7 cellular contexts compared by ENCODE assay signal in genomic region chr7:140726304-140726703, GRCh38. TPM values are rescaled to one million over a fixed set of nuclear protein-coding genes. Genes with fewer than 3 reads are reported as not detected.
DNase-seq lines count a peak whose midpoint lies in the region; TF ChIP-seq lines count a peak whose summit lies in the region.

No MANE protein-coding gene starts in this region.

- H2BK5ac ChIP-seq in mesenchymal stem cell (ENCODE audit: low read depth, low read length, poor library complexity, severe bottlenecking) = no peak overlapping the region

- H3K4me2 ChIP-seq in mesenchymal stem cell (ENCODE audit: low read length, poor library complexity, severe bottlenecking) = no peak overlapping the region

- no peak overlapping the region for H3K18ac ChIP-seq in mesenchymal stem cell (ENCODE audit: low read depth in 1 of 2, low read length in 2 of 2)

- no peak overlapping the region for H3K4ac ChIP-seq in mesenchymal stem cell (ENCODE audit: low read depth in 1 of 2, low read length in 2 of 2)

- peaks cover 6% of the 10 kb centered on the region for H3K79me1 ChIP-seq in mesenchymal stem cell (replicated peaks; ENCODE audit: low read length, poor library complexity, severe bottlenecking)

- no peak overlapping the region for H3K4me3 ChIP-seq in Jurkat, Clone E6-1 (ENCODE audit: low read length)
- H3K4me3 ChIP-seq in adrenal gland = no peak overlapping the region
- no peak overlapping the region for H3K4me3 ChIP-seq in mesenchymal stem cell (ENCODE audit: insufficient read depth in 1 of 2, low read depth in 1 of 2, low read length in 2 of 2)

- no peak overlapping the region for H3K14ac ChIP-seq in mesenchymal stem cell (ENCODE audit: low read length in 2 of 2)

- no peak overlapping the region for H2BK12ac ChIP-seq in mesenchymal stem cell (ENCODE audit: low read length in 2 of 2)

- no peaks in the 10 kb centered on the region for H3K4me1 ChIP-seq in adrenal gland (replicated peaks in 1 of 2)
- H3K4me1 ChIP-seq in mesenchymal stem cell (ENCODE audit: control insufficient read depth, insufficient read depth, low read depth, low read length) = peaks cover 6% of the 10 kb centered on the region

- no peak overlapping the region for H3K4me3 Mint-ChIP-seq in CD14-positive monocyte
- no peak overlapping the region for H3K4me3 Mint-ChIP-seq in activated CD4-positive, alpha-beta memory T cell treated with anti-CD3 and anti-CD28 coated beads, Interleukin-2, amount 10 ng/mL, durations not matched to agents 7 days and 5 days

- no peak overlapping the region for H2BK15ac ChIP-seq in mesenchymal stem cell (ENCODE audit: low read depth, poor library complexity, severe bottlenecking)

- TF ChIP-seq CTCF in adrenal gland (IDR thresholded peaks at IDR 0.05) = peak in 4 of 6 experiments; percentile 11 to 31 (median 16)
- no peak for TF ChIP-seq CTCF in CD14-positive monocyte (IDR thresholded peaks at IDR 0.05)

- peak overlapping the region; percentile 2 for H2AK5ac ChIP-seq in mesenchymal stem cell (ENCODE audit: low read length, severe bottlenecking)

- H4K8ac ChIP-seq in mesenchymal stem cell (ENCODE audit: low read length) = no peak overlapping the region

- no peaks in the 10 kb centered on the region for H3K4me1 Mint-ChIP-seq in CD14-positive monocyte
- H3K4me1 Mint-ChIP-seq in activated CD4-positive, alpha-beta memory T cell treated with anti-CD3 and anti-CD28 coated beads, Interleukin-2, amount 10 ng/mL, durations not matched to agents 7 days and 5 days = peaks cover 8% of the 10 kb centered on the region

- H3K9me3 ChIP-seq in adrenal gland (replicated peaks in 1 of 3) (no peaks in the 10 kb centered on the region), mesenchymal stem cell (ENCODE audit: control insufficient read depth, low read length) (no peaks in the 10 kb centered on the region)

- no peak overlapping the region for H2BK120ac ChIP-seq in mesenchymal stem cell (ENCODE audit: low read depth, low read length)

- no peaks in the 10 kb centered on the region for H3K36me3 ChIP-seq in adrenal gland (replicated peaks in 1 of 2)
- peaks cover 3 to 23% of the 10 kb centered on the region in 2 experiments for H3K36me3 ChIP-seq in mesenchymal stem cell (ENCODE audit: control insufficient read depth in 1 of 2, insufficient read depth in 2 of 2, low read depth in 1 of 2, low read length in 2 of 2)

- CTCF ChIA-PET in activated CD4-positive, alpha-beta memory T cell treated with anti-CD3 and anti-CD28 coated beads, Interleukin-2, amount 10 ng/mL, durations not matched to agents 7 days and 5 days (lab: Charles Lee) = interaction anchor here (0.8 to 1.6 kb wide), 5 partner anchors 10 to 288 kb away, joined by 3 to 7 read pairs (median 4); partner anchors contain the start of gene MRPS33

- H3K27ac Mint-ChIP-seq in CD14-positive monocyte = no peak overlapping the region
- H3K27ac Mint-ChIP-seq in activated CD4-positive, alpha-beta memory T cell treated with anti-CD3 and anti-CD28 coated beads, Interleukin-2, amount 10 ng/mL, durations not matched to agents 7 days and 5 days = no peak overlapping the region

- TF ChIP-seq POLR2A in adrenal gland (IDR thresholded peaks at IDR 0.05) = no peak

- 74 to 78% (median 75%) methylated on average over 2 of the region's 2 CpGs for whole genome bisulfite sequencing in adrenal gland, 4 donors
- 100% methylated on average over 1 of the region's 2 CpGs for WGBS in mesenchymal stem cell

- POLR2A ChIA-PET in activated CD4-positive, alpha-beta memory T cell treated with anti-CD3 and anti-CD28 coated beads, Interleukin-2, amount 10 ng/mL, durations not matched to agents 7 days and 5 days (lab: Charles Lee) = interaction anchor here (0.9 kb wide), 1 partner anchor 289 kb away, joined by 3 read pairs; the partner anchor contains the start of gene MRPS33

- H3K27ac ChIP-seq in adrenal gland (no peak overlapping the region), mesenchymal stem cell (ENCODE audit: low read length, poor library complexity, severe bottlenecking) (no peak overlapping the region)

- no peak overlapping the region for H3K23ac ChIP-seq in mesenchymal stem cell (ENCODE audit: low read length in 2 of 2)

- intact Hi-C loops in adrenal gland (cut with DNase I) (no loop called here), CD14-positive monocyte (cut with micrococcal nuclease) (no loop called here)

- H3K27me3 ChIP-seq in adrenal gland (no peaks in the 10 kb centered on the region), mesenchymal stem cell (ENCODE audit: control insufficient read depth in 1 of 2, insufficient read depth in 1 of 2, low read length in 2 of 2) (no peaks in the 10 kb centered on the region)

- H2AFZ ChIP-seq in mesenchymal stem cell (ENCODE audit: low read depth, low read length) = no peak overlapping the region

- H3K27me3 Mint-ChIP-seq in CD14-positive monocyte (ENCODE audit: low read depth in 3 of 3) = no peaks in the 10 kb centered on the region
- no peaks in the 10 kb centered on the region for H3K27me3 Mint-ChIP-seq in activated CD4-positive, alpha-beta memory T cell treated with anti-CD3 and anti-CD28 coated beads, Interleukin-2, amount 10 ng/mL, durations not matched to agents 7 days and 5 days

- DNase-seq in DMS53 treated with DMSO at 0.1 percent for 48 hours (lab: John Stamatoyannopoulos, UW; ENCODE audit: unreplicated experiment) (peak; percentile 40), adrenal gland (no peak), mesenchymal stem cell (peak; percentile 18), CD14-positive monocyte (ENCODE audit: low spot score) (no peak)
- DNase-seq in Jurkat, Clone E6-1 (ENCODE audit: low read depth, low spot score) = peak; percentile 19
- DNase-seq in activated CD4-positive, alpha-beta memory T cell treated with anti-CD3 and anti-CD28 coated beads, Interleukin-2, amount 10 ng/mL, durations not matched to agents 7 days and 5 days = no peak
- no peak for DNase-seq in activated naive CD4-positive, alpha-beta T cell (lab: John Stamatoyannopoulos, UW)

- no peak overlapping the region for H4K91ac ChIP-seq in mesenchymal stem cell (ENCODE audit: low read length)

- no peak overlapping the region for H3K9ac ChIP-seq in mesenchymal stem cell (ENCODE audit: low read length)

- peaks cover 24 to 43% of the 10 kb centered on the region in 2 donors for H3K36me3 Mint-ChIP-seq in CD14-positive monocyte
- H3K36me3 Mint-ChIP-seq in activated CD4-positive, alpha-beta memory T cell treated with anti-CD3 and anti-CD28 coated beads, Interleukin-2, amount 10 ng/mL, durations not matched to agents 7 days and 5 days (ENCODE audit: low read depth) = peaks cover 3% of the 10 kb centered on the region

- H3K9me3 Mint-ChIP-seq in CD14-positive monocyte = no peaks in the 10 kb centered on the region
- H3K9me3 Mint-ChIP-seq in activated CD4-positive, alpha-beta memory T cell treated with anti-CD3 and anti-CD28 coated beads, Interleukin-2, amount 10 ng/mL, durations not matched to agents 7 days and 5 days = no peaks in the 10 kb centered on the region

RNA-seq across cellular contexts. Expression of gene NDUFB2, which starts 29.8 kb away (rescaled TPM):
- 246 TPM for polyA plus RNA-seq in Jurkat, Clone E6-1 (2012; ENCODE audit: insufficient read depth, insufficient read length)
- total RNA-seq in adrenal gland = 100 to 1,000 TPM; 188 to 465 (median 214) TPM
- polyA plus RNA-seq in adrenal gland (100 to 1,000 TPM; 172 to 211 (median 194) TPM), CD14-positive monocyte (100 to 1,000 TPM; 479 to 516 TPM)
- 478 TPM for polyA plus RNA-seq in mesenchymal stem cell (2013, experiment 1 of 2)
- 487 TPM for polyA plus RNA-seq in mesenchymal stem cell (2013, experiment 2 of 2)
- total RNA-seq in activated CD4-positive, alpha-beta memory T cell treated with anti-CD3 and anti-CD28 coated beads, Interleukin-2, amount 10 ng/mL, durations not matched to agents 7 days and 5 days = 100 to 1,000 TPM; 155 to 156 TPM

RNA-seq across cellular contexts. Expression of gene ADCK2, which starts 53.6 kb away (rescaled TPM):
- polyA plus RNA-seq in Jurkat, Clone E6-1 (2012; ENCODE audit: insufficient read depth, insufficient read length) = 43.3 TPM
- total RNA-seq in adrenal gland = 10 to 100 TPM; 10.8 to 33.9 (median 15.2) TPM
- polyA plus RNA-seq in adrenal gland = 1 to 10 TPM; 6.8 to 9.9 (median 7.2) TPM
- polyA plus RNA-seq in mesenchymal stem cell (2013, experiment 1 of 2) = 4.1 TPM
- polyA plus RNA-seq in mesenchymal stem cell (2013, experiment 2 of 2) = 4.2 TPM
- 10 to 100 TPM; 18.3 to 28.7 TPM for polyA plus RNA-seq in CD14-positive monocyte
- total RNA-seq in activated CD4-positive, alpha-beta memory T cell treated with anti-CD3 and anti-CD28 coated beads, Interleukin-2, amount 10 ng/mL, durations not matched to agents 7 days and 5 days = 10 to 100 TPM; 23.4 to 23.9 TPM

Comparison
In these comparisons a context has a peak if more than half of its experiments do, and no peak if none do; other contexts are left out.
1. DNase-seq: peak in DMS53 treated with DMSO at 0.1 percent for 48 hours (single experiment), Jurkat, Clone E6-1 (single experiment) and mesenchymal stem cell (single experiment); none in adrenal gland (0 of 7), CD14-positive monocyte (single experiment), activated CD4-positive, alpha-beta memory T cell treated with anti-CD3 and anti-CD28 coated beads, Interleukin-2, amount 10 ng/mL, durations not matched to agents 7 days and 5 days (single experiment) and activated naive CD4-positive, alpha-beta T cell (0 of 4).